Comparison of ENCODE assay signal across 8 cellular contexts in the genomic region with DNA sequence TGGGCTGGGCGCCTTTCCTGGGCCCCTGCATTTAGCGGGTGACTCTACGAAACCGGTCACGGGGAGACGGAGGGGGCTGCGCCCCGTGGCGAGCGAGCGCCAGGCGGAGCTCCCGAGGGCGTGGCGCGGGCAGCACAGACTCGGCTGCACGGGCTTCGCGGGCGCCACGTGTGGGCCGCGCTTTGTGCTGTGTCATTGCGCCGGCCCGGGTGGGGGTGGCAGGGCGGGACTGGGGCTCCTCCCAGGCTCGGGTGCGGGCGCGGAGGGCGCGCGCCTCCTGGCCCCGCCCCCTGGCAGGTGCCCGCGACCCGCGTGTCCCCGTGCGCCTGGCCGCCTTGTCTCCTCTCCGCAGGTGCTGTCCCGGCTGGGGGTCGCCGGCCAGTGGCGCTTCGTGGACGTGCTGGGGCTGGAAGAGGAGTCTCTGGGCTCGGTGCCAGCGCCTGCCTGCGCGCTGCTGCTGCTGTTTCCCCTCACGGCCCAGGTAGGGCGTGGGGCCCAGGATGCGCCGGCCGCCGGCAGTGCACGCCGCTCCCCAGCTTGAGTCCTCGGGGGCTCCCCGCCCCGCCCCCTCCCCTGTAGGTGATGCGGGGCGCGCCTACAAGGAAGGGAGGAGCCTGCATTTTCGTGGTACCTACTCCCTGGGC. TPM values are rescaled to one million over a fixed set of nuclear protein-coding genes. Genes with fewer than 3 reads are reported as not detected.
A peak's percentile ranks its signal among the peaks of the same experiment; 100 is the strongest.
DNase-seq lines count a peak whose midpoint lies in the region; ATAC-seq and TF ChIP-seq lines count a peak whose summit lies in the region.

No MANE protein-coding gene starts in this region.

- H3K27ac Mint-ChIP-seq in activated T-cell treated with anti-CD3 and anti-CD28 coated beads, Interleukin-2, amount 50 U/mL, for 24 hours = no peak overlapping the region

- H3K9me3 ChIP-seq in GM23248 (ENCODE audit: low read depth) (no peaks in the 10 kb centered on the region), neural cell (ENCODE audit: low read length) (no peaks in the 10 kb centered on the region), upper lobe of right lung (no peaks in the 10 kb centered on the region)

- H3K4me1 Mint-ChIP-seq in activated T-cell treated with anti-CD3 and anti-CD28 coated beads, Interleukin-2, amount 50 U/mL, for 24 hours (ENCODE audit: low read depth) = peaks cover 7% of the 10 kb centered on the region

- TF ChIP-seq RAD21 in neural cell (conservative IDR thresholded peaks at IDR 0.05) = no peak

- TF ChIP-seq CTCF in fibroblast of the aortic adventitia (IDR thresholded peaks at IDR 0.05; ENCODE audit: insufficient read depth, low read length) = no peak
- no peak for TF ChIP-seq CTCF in neural cell (IDR thresholded peaks at IDR 0.05; ENCODE audit: poor library complexity, severe bottlenecking)
- no peak for TF ChIP-seq CTCF in upper lobe of right lung (IDR thresholded peaks at IDR 0.05)

- H3K9me2 ChIP-seq in GM23248 (ENCODE audit: insufficient read depth) (no peaks in the 10 kb centered on the region), neural cell (ENCODE audit: insufficient read depth, low read length) (no peaks in the 10 kb centered on the region)

- no peaks in the 10 kb centered on the region for H3K36me3 Mint-ChIP-seq in activated T-cell treated with anti-CD3 and anti-CD28 coated beads, Interleukin-2, amount 50 U/mL, for 24 hours (ENCODE audit: low read depth)

- H3K27me3 Mint-ChIP-seq in activated T-cell treated with anti-CD3 and anti-CD28 coated beads, Interleukin-2, amount 50 U/mL, for 24 hours = peaks cover 70% of the 10 kb centered on the region

- H3K4me1 ChIP-seq in GM23248 (ENCODE audit: insufficient read depth) (no peaks in the 10 kb centered on the region), upper lobe of right lung (peaks cover 16% of the 10 kb centered on the region)

- H3F3A ChIP-seq in GM23248 (ENCODE audit: insufficient read depth) (peaks cover 23% of the 10 kb centered on the region), neural cell (ENCODE audit: insufficient read depth, low read length, poor library complexity, severe bottlenecking) (peaks cover 11% of the 10 kb centered on the region)

- H3K9me3 Mint-ChIP-seq in activated T-cell treated with anti-CD3 and anti-CD28 coated beads, Interleukin-2, amount 50 U/mL, for 24 hours = no peaks in the 10 kb centered on the region

- peak overlapping the region; percentile 30; the same call in 1 of the 2 replicates for H3K27ac ChIP-seq in GM23248
- peak overlapping the region; percentile 98 for H3K27ac ChIP-seq in neural cell (ENCODE audit: low read length)
- no peak overlapping the region for H3K27ac ChIP-seq in upper lobe of right lung

- peak overlapping the region; percentile 58 for H3K4me3 Mint-ChIP-seq in activated T-cell treated with anti-CD3 and anti-CD28 coated beads, Interleukin-2, amount 50 U/mL, for 24 hours

- peak; percentile 68 for DNase-seq in ELR (ENCODE audit: low read depth)
- DNase-seq in GM23248 = peak; percentile 85
- DNase-seq in NCI-H1417 (lab: John Stamatoyannopoulos, UW) = peak; percentile 89 to 94 (median 90)
- peak; percentile 48 for DNase-seq in activated T-cell treated with anti-CD3 and anti-CD28 coated beads, Interleukin-2, amount 50 U/mL, for 24 hours
- peak; percentile 38 for DNase-seq in fibroblast of the aortic adventitia (ENCODE audit: low read depth)
- peak; percentile 80 for DNase-seq in upper lobe of right lung
- DNase-seq in cerebellar nuclear complex (lab: John Stamatoyannopoulos, UW) = no peak

- ATAC-seq in upper lobe of right lung = peak; percentile 91

- no peaks in the 10 kb centered on the region for H4K20me1 ChIP-seq in GM23248 (ENCODE audit: insufficient read depth)
- H4K20me1 ChIP-seq in neural cell (ENCODE audit: insufficient read depth) = peaks cover 38% of the 10 kb centered on the region

- H3K4me2 ChIP-seq in GM23248 (ENCODE audit: unreplicated experiment) = peak overlapping the region; percentile 75
- H3K4me2 ChIP-seq in neural cell (ENCODE audit: low read length) = peak overlapping the region; percentile 93

- peak overlapping the region; percentile 84 for H3K9ac ChIP-seq in GM23248
- peak overlapping the region; percentile 98 for H3K9ac ChIP-seq in neural cell (ENCODE audit: low read length)

- peak overlapping the region; percentile 75 for H2AFZ ChIP-seq in GM23248
- peak overlapping the region; percentile 24 for H2AFZ ChIP-seq in neural cell (ENCODE audit: low read depth, low read length)

- no peak for TF ChIP-seq EP300 in neural cell (conservative IDR thresholded peaks at IDR 0.05; ENCODE audit: poor library complexity, severe bottlenecking)

- WGBS in GM23248 (ENCODE audit: low coverage in 1 of 2, low lambda C conversion rate in 2 of 2, missing lambda C conversion rate in 2 of 2), 2 experiments = 1 to 12% methylated on average over 17 to 50 of the region's 69 CpGs

- H3K4me3 ChIP-seq in GM23248 (peak overlapping the region; percentile 71), fibroblast of the aortic adventitia (ENCODE audit: low read depth, low read length) (peak overlapping the region; percentile 74), neural cell (ENCODE audit: low read length) (peak overlapping the region; percentile 89), upper lobe of right lung (peak overlapping the region; percentile 54)

- H3K36me3 ChIP-seq in GM23248 (ENCODE audit: low read depth) (no peaks in the 10 kb centered on the region), neural cell (ENCODE audit: insufficient read depth, low read length) (peaks cover 18% of the 10 kb centered on the region), upper lobe of right lung (no peaks in the 10 kb centered on the region)

- intact Hi-C loops in upper lobe of right lung (cut with DNase I) = no loop called here

- H3K27me3 ChIP-seq in GM23248 (replicated peaks; ENCODE audit: insufficient read depth) = peaks cover 15% of the 10 kb centered on the region
- no peaks in the 10 kb centered on the region for H3K27me3 ChIP-seq in neural cell (ENCODE audit: insufficient read depth, low read depth, low read length)
- peaks cover 34% of the 10 kb centered on the region for H3K27me3 ChIP-seq in upper lobe of right lung

- no peaks in the 10 kb centered on the region for H3K79me2 ChIP-seq in GM23248 (ENCODE audit: insufficient read depth)
- H3K79me2 ChIP-seq in neural cell (replicated peaks; ENCODE audit: insufficient read depth, low read length) = peaks cover 46% of the 10 kb centered on the region

- in situ Hi-C loops in GM23248 (cut with MboI) = no loop called here

TF ChIP-seq in neural cell, 6 proteins besides CTCF, POLR2A, EP300 and RAD21:
- TF ChIP-seq MXI1 (conservative IDR thresholded peaks at IDR 0.05; ENCODE audit: poor library complexity, severe bottlenecking) (peak; percentile 97), POLR2AphosphoS5 (IDR thresholded peaks at IDR 0.05) (no peak)
TF ChIP-seq in neural cell: peak in this region for 1.

RNA-seq across cellular contexts. Expression of a gene that starts 0.7 kb away (rescaled TPM):
- 443 and 525 TPM in 2 replicates for total RNA-seq in GM23248 (2014; rRNA removed; shearing (Covaris generic))
- polyA plus RNA-seq in GM23248 (2016; fragmentation: Nextera tagmentation; extraction: Ambion mirVana) (306 and 322 TPM in 2 replicates), neural cell (5,099 and 5,212 TPM in 2 replicates)
- total RNA-seq in fibroblast of the aortic adventitia (ENCODE audit: low replicate concordance) (765 and 2,143 TPM in 2 replicates), upper lobe of right lung (7.2 TPM)
- polyA minus RNA-seq in neural cell = 1,409 and 1,651 TPM in 2 replicates

RNA-seq across cellular contexts. Expression of a gene that starts 43.0 kb away (rescaled TPM):
- total RNA-seq in GM23248 (2014; rRNA removed; shearing (Covaris generic)) = 61.0 and 83.8 TPM in 2 replicates
- 22.0 and 24.1 TPM in 2 replicates for polyA plus RNA-seq in GM23248 (2016; fragmentation: Nextera tagmentation; extraction: Ambion mirVana)
- total RNA-seq in fibroblast of the aortic adventitia (ENCODE audit: low replicate concordance) = 41.5 and 75.8 TPM in 2 replicates
- 41.9 and 54.9 TPM in 2 replicates for polyA plus RNA-seq in neural cell
- polyA minus RNA-seq in neural cell = 83.8 and 119 TPM in 2 replicates
- total RNA-seq in upper lobe of right lung = 88.2 TPM

Comparison
In these comparisons a context has a peak if more than half of its experiments do, and no peak if none do; other contexts are left out.
1. DNase-seq: peak in ELR (single experiment), GM23248 (single experiment), NCI-H1417 (3 of 3), activated T-cell treated with anti-CD3 and anti-CD28 coated beads, Interleukin-2, amount 50 U/mL, for 24 hours (single experiment), fibroblast of the aortic adventitia (single experiment) and upper lobe of right lung (single experiment); none in cerebellar nuclear complex (0 of 2).
2. RNA of a gene that starts 0.7 kb away (total RNA-seq): 765 to 2,143 TPM in fibroblast of the aortic adventitia and 443 to 525 TPM in GM23248; 7.2 TPM in upper lobe of right lung (single experiment); every median in the first group is over 10 times any median in the second.
3. Peak in every context shown above with its lines, with median percentiles within 50 percentile points of each other: H3K4me3 ChIP-seq.